ENCODE assay signal across 8 cellular contexts in genomic region chr1:149390173-149390926, GRCh38.
A peak's percentile ranks its signal among the peaks of the same experiment; 100 is the strongest.
DNase-seq lines count a peak whose midpoint lies in the region; ATAC-seq and TF ChIP-seq lines count a peak whose summit lies in the region.
"Not testable (repeated sequence)": the region's sequence is repeated elsewhere in the genome, so short reads cannot be mapped to it uniquely, and the experiment has no call there.

No MANE protein-coding gene starts in this region.

- not testable (repeated sequence) for H3K27ac Mint-ChIP-seq in stimulated activated memory B cell treated with anti-CD40 and anti-IgM and Interleukin-4, amounts not matched to agents 10 μg/mL and 1 μg/mL and 100 μg/mL, for 72 hours

- not testable (repeated sequence) for H3K27me3 Mint-ChIP-seq in stimulated activated memory B cell treated with anti-CD40 and anti-IgM and Interleukin-4, amounts not matched to agents 10 μg/mL and 1 μg/mL and 100 μg/mL, for 72 hours

- not testable (repeated sequence) for H3K36me3 ChIP-seq in RWPE2 (ENCODE audit: low read depth); colonic mucosa; iPS-15b (ENCODE audit: control insufficient read depth, insufficient read depth, low read length)

- peak; percentile 74 for DNase-seq in CMK (ENCODE audit: low read depth)
- peak; percentile 44 for DNase-seq in Jurkat, Clone E6-1 (ENCODE audit: low read depth, low spot score)
- DNase-seq in RWPE2 (ENCODE audit: low spot score): peak; percentile 53
- peak; percentile 53 for DNase-seq in activated CD8-positive, alpha-beta memory T cell treated with anti-CD3 and anti-CD28 coated beads, Interleukin-2, amount 50 U/mL, for 4 hours
- peak; percentile 81 for DNase-seq in colonic mucosa
- DNase-seq in posterior cingulate gyrus: peak; percentile 7 to 90 (median 54)

- TF ChIP-seq CTCF in RWPE2 (IDR thresholded peaks at IDR 0.05; ENCODE audit: poor library complexity, severe bottlenecking); colonic mucosa (IDR thresholded peaks at IDR 0.05): not testable (repeated sequence)

- peak; percentile 82 for ATAC-seq in RWPE2 (ENCODE audit: low read depth)
- peak; percentile 85 for ATAC-seq in stimulated activated memory B cell treated with anti-CD40 and anti-IgM and Interleukin-4, amounts not matched to agents 10 μg/mL and 1 μg/mL and 100 μg/mL, for 72 hours

- H3K9ac ChIP-seq in colonic mucosa (ENCODE audit: low read depth in 2 of 2, low read length in 2 of 2); iPS-15b (ENCODE audit: low read depth, low read length): not testable (repeated sequence)

- not testable (repeated sequence) for H3K9me3 Mint-ChIP-seq in stimulated activated memory B cell treated with anti-CD40 and anti-IgM and Interleukin-4, amounts not matched to agents 10 μg/mL and 1 μg/mL and 100 μg/mL, for 72 hours

- H3K36me3 Mint-ChIP-seq in stimulated activated memory B cell treated with anti-CD40 and anti-IgM and Interleukin-4, amounts not matched to agents 10 μg/mL and 1 μg/mL and 100 μg/mL, for 72 hours: not testable (repeated sequence)

- H3K27ac ChIP-seq in RWPE2 (ENCODE audit: poor library complexity, severe bottlenecking): peak overlapping the region; percentile 28
- not testable (repeated sequence) for H3K27ac ChIP-seq in colonic mucosa

- H3K9me3 ChIP-seq in RWPE2 (ENCODE audit: severe bottlenecking); colonic mucosa; iPS-15b (ENCODE audit: control insufficient read depth, insufficient read depth, low read length): not testable (repeated sequence)

- not testable (repeated sequence) for H3K4me1 ChIP-seq in RWPE2 (ENCODE audit: insufficient read depth, poor library complexity, severe bottlenecking); colonic mucosa; iPS-15b (ENCODE audit: control insufficient read depth, insufficient read depth, low read length)

- not testable (repeated sequence) for H3K27me3 ChIP-seq in RWPE2 (ENCODE audit: insufficient read depth, poor library complexity, severe bottlenecking); colonic mucosa; iPS-15b (ENCODE audit: control insufficient read depth, insufficient read depth, low read length)

- H3K4me3 ChIP-seq in Jurkat, Clone E6-1 (ENCODE audit: low read length): peak overlapping the region; percentile 52
- H3K4me3 ChIP-seq in RWPE2 (ENCODE audit: severe bottlenecking) (peak overlapping the region; percentile 42), colonic mucosa (peak overlapping the region; percentile 31), iPS-15b (ENCODE audit: low read depth, low read length) (peak overlapping the region; percentile 37)

- not testable (repeated sequence) for H3K4me1 Mint-ChIP-seq in stimulated activated memory B cell treated with anti-CD40 and anti-IgM and Interleukin-4, amounts not matched to agents 10 μg/mL and 1 μg/mL and 100 μg/mL, for 72 hours

- H3K4me3 Mint-ChIP-seq in stimulated activated memory B cell treated with anti-CD40 and anti-IgM and Interleukin-4, amounts not matched to agents 10 μg/mL and 1 μg/mL and 100 μg/mL, for 72 hours: peak overlapping the region; percentile 85

- intact Hi-C loops in colonic mucosa (cut with DNase I); posterior cingulate gyrus (cut with DNase I): not testable (repeated sequence)
